In the genomic region with DNA sequence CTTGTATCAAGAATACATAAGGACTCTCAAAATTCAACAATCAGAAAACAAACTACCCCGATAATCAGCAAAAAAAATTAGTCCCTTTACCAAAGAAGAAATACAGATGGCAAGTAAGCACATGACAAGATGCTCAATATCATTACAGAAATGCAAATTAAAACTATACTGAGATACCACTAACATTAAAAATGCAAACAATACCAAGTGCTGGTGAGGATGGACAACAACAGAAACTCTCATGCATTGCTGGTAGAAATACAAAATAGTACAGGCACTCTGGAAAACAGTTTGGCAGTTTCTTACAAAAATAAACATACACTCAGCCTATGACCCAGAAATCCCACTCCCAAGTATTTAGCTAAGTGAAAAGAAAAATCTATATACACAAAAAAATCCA, we compare ENCODE assay signal across 27 cellular contexts. TPM values are rescaled to one million over a fixed set of nuclear protein-coding genes. Genes with fewer than 3 reads are reported as not detected.
"Had no signal": no experiment of that assay in that cellular context is flagged by ENCODE, and none has a peak within 500 bp of the region (broad histone marks: within the 10 kb centered on the region; RNA-seq: fewer than 3 reads in every experiment).

No MANE protein-coding gene starts in this region.

- H3K4me1 ChIP-seq: suprapubic skin, testis, thyroid gland, transverse colon, upper lobe of left lung, uterus had no signal

- H3K36me3 ChIP-seq: thyroid gland, uterus had no signal

- H3K27me3 ChIP-seq: stomach, suprapubic skin, testis, thyroid gland, tibial artery, tibial nerve, transverse colon, upper lobe of left lung, upper lobe of right lung, uterus, vagina had no signal

- H3K27ac ChIP-seq: stomach, suprapubic skin, testis, thoracic aorta, thyroid gland, tibial artery, tibial nerve, transverse colon, upper lobe of left lung, upper lobe of right lung, uterus, vagina had no signal

- DNase-seq: stimulated activated CD4-positive, alpha-beta T cell treated with anti-CD3 and anti-CD28 coated beads, Interleukin-2, amount 100 ng/mL, for 48 hours; stimulated activated CD4-positive, alpha-beta T cell treated with anti-CD3 and anti-CD28 coated beads, Interleukin-4, amount 100 ng/mL, for 1 hour; stimulated activated CD4-positive, alpha-beta T cell treated with anti-CD3 and anti-CD28 coated beads, Interleukin-4, amount 100 ng/mL, for 24 hours; stimulated activated CD4-positive, alpha-beta T cell treated with anti-CD3 and anti-CD28 coated beads, Interleukin-4, amount 100 ng/mL, for 4 hours; stimulated activated CD8-positive, alpha-beta memory T cell treated with anti-CD3 and anti-CD28 coated beads, Interleukin-4, amount 100 ng/mL, for 48 hours; stimulated activated naive B cell treated with anti-CD40 and anti-IgM and Interleukin-4, amounts not matched to agents 10 μg/mL and 1 μg/mL and 100 μg/mL, for 72 hours; stimulated activated naive CD4-positive, alpha-beta T cell; stimulated activated naive CD4-positive, alpha-beta T cell treated with Interleukin-2 at 50 U/mL for 16 hours; stimulated activated naive CD8-positive, alpha-beta T cell treated with anti-CD3 and anti-CD28 coated beads, Interleukin-15, amount 100 ng/mL, for 72 hours; stimulated activated naive CD8-positive, alpha-beta T cell treated with anti-CD3 and anti-CD28 coated beads, Interleukin-15, Interleukin-2, amounts not matched to agents 100 U/mL and 50 U/mL, for 24 hours; stomach; substantia nigra; testis; thyroid gland; tibial artery; transverse colon; trophoblast cell; upper lobe of left lung; upper lobe of right lung; uterus had no signal

- H3K9me3 ChIP-seq: stomach, suprapubic skin, testis, thoracic aorta, thyroid gland, tibial artery, tibial nerve, transverse colon, upper lobe of left lung, upper lobe of right lung, uterus, vagina had no signal

- H3K4me3 ChIP-seq: stomach, suprapubic skin, testis, thoracic aorta, thyroid gland, tibial artery, tibial nerve, transverse colon, upper lobe of left lung, upper lobe of right lung, uterus, vagina had no signal

RNA-seq across cellular contexts. Expression of a gene that starts 44.8 kb away (rescaled TPM):
- total RNA-seq: subcutaneous adipose tissue, temporal lobe, thoracic aorta, thyroid gland, tibial nerve, urinary bladder, vagina had no signal
